1 cellular context compared by ENCODE assay signal in genomic region chr22:43385770-43386641, GRCh38.
TF ChIP-seq lines count a peak whose summit lies in the region.

No MANE protein-coding gene starts in this region.

TF ChIP-seq in GM23338, 12 proteins besides CTCF, POLR2A, EP300 and RAD21 (continued from another document):
- TF ChIP-seq STAT1 (IDR thresholded peaks at IDR 0.05; ENCODE audit: unreplicated experiment) = no peak
- TF ChIP-seq JUNB (IDR thresholded peaks at IDR 0.05; ENCODE audit: unreplicated experiment) = no peak
- TF ChIP-seq CREB1 (CRISPR knock-in tag; IDR thresholded peaks at IDR 0.05; ENCODE audit: low read depth) = no peak
- TF ChIP-seq EZH2 (IDR thresholded peaks at IDR 0.05; ENCODE audit: low read depth, unreplicated experiment) = no peak
- TF ChIP-seq ZNF331 (CRISPR knock-in tag; IDR thresholded peaks at IDR 0.05; ENCODE audit: low read depth) = no peak
- TF ChIP-seq ETS1 (IDR thresholded peaks at IDR 0.05) = no peak
TF ChIP-seq in GM23338: peak in this region for 0.
